ENCODE assay signal across 8 cellular contexts in the genomic region with DNA sequence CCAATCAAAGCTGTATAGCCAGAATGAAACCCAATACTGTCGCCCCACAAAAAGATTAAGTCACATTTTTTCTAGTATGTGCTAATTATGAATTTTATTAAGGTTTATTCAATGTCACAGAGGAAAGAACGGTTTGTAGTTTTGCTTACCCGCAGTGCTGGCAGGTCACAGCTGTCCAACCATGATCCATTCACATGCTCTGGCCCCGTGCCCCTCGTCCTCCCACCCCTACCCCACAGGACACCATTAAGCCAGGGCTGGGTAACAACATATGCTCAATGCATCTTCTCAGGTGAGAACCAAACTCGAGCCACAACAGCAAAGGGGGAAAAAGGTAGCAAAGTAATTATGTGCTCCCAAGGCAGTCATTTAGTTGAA. TPM values are rescaled to one million over a fixed set of nuclear protein-coding genes. Genes with fewer than 3 reads are reported as not detected.
A peak's percentile ranks its signal among the peaks of the same experiment; 100 is the strongest.
DNase-seq lines count a peak whose midpoint lies in the region; ATAC-seq and TF ChIP-seq lines count a peak whose summit lies in the region.

No MANE protein-coding gene starts in this region.

- H3K27ac ChIP-seq in right lobe of liver (peak overlapping the region in 1 of 3 donors; percentile 9), tibial nerve (peak overlapping the region in 2 of 4 donors; percentile 9 to 86)

- ATAC-seq in activated CD8-positive, alpha-beta memory T cell treated with anti-CD3 and anti-CD28 coated beads, Interleukin-2, amount 10 ng/mL, durations not matched to agents 7 days and 5 days: no peak
- ATAC-seq in right lobe of liver (peak; percentile 2 to 37 (median 4)), HG03025 (IDR thresholded peaks at IDR 0.05; ENCODE audit: low FRiP score, unreplicated experiment) (no peak), GM18519 (IDR thresholded peaks at IDR 0.05; ENCODE audit: low FRiP score, unreplicated experiment) (no peak)

- H3K9me3 ChIP-seq in right lobe of liver: no peaks in the 10 kb centered on the region
- H3K9me3 ChIP-seq in tibial nerve: no peaks in the 10 kb centered on the region

- H3K36me3 ChIP-seq in right lobe of liver: peaks cover 6 to 17% (median 11%) of the 10 kb centered on the region in 4 donors
- H3K36me3 ChIP-seq in tibial nerve: peaks cover 0 to 30% (median 0%) of the 10 kb centered on the region in 3 donors

- H3K9me3 Mint-ChIP-seq in activated CD8-positive, alpha-beta memory T cell treated with anti-CD3 and anti-CD28 coated beads, Interleukin-2, amount 10 ng/mL, durations not matched to agents 7 days and 5 days (ENCODE audit: low read depth): no peaks in the 10 kb centered on the region
- no peaks in the 10 kb centered on the region for H3K9me3 Mint-ChIP-seq in activated naive CD8-positive, alpha-beta T cell treated with anti-CD3 and anti-CD28 coated beads for 36 hours

- TF ChIP-seq CTCF in right lobe of liver (IDR thresholded peaks at IDR 0.05) (no peak), tibial nerve (IDR thresholded peaks at IDR 0.05) (no peak)

- H3K27ac Mint-ChIP-seq in activated CD8-positive, alpha-beta memory T cell treated with anti-CD3 and anti-CD28 coated beads, Interleukin-2, amount 10 ng/mL, durations not matched to agents 7 days and 5 days: peak overlapping the region; percentile 63
- peak overlapping the region; percentile 77 for H3K27ac Mint-ChIP-seq in activated naive CD8-positive, alpha-beta T cell treated with anti-CD3 and anti-CD28 coated beads for 36 hours

- H3K4me3 Mint-ChIP-seq in activated CD8-positive, alpha-beta memory T cell treated with anti-CD3 and anti-CD28 coated beads, Interleukin-2, amount 10 ng/mL, durations not matched to agents 7 days and 5 days: peak overlapping the region; percentile 86
- H3K4me3 Mint-ChIP-seq in activated naive CD8-positive, alpha-beta T cell treated with anti-CD3 and anti-CD28 coated beads for 36 hours: peak overlapping the region; percentile 95

- intact Hi-C loops in right lobe of liver (cut with DNase I): no loop called here

- no peaks in the 10 kb centered on the region for H3K27me3 Mint-ChIP-seq in activated CD8-positive, alpha-beta memory T cell treated with anti-CD3 and anti-CD28 coated beads, Interleukin-2, amount 10 ng/mL, durations not matched to agents 7 days and 5 days
- H3K27me3 Mint-ChIP-seq in activated naive CD8-positive, alpha-beta T cell treated with anti-CD3 and anti-CD28 coated beads for 36 hours: no peaks in the 10 kb centered on the region

- no peak for TF ChIP-seq POLR2A in right lobe of liver (IDR thresholded peaks at IDR 0.05)
- TF ChIP-seq POLR2A in tibial nerve (IDR thresholded peaks at IDR 0.05): no peak

- 22% methylated on average over 6 of the region's 6 CpGs for WGBS in right lobe of liver (ENCODE audit: insufficient coverage, low coverage, low lambda C conversion rate, missing lambda C conversion rate)
- WGBS in tibial nerve, 2 donors: 34 to 41% methylated on average over 6 of the region's 6 CpGs

- H3K4me1 Mint-ChIP-seq in activated CD8-positive, alpha-beta memory T cell treated with anti-CD3 and anti-CD28 coated beads, Interleukin-2, amount 10 ng/mL, durations not matched to agents 7 days and 5 days: peaks cover 16% of the 10 kb centered on the region
- H3K4me1 Mint-ChIP-seq in activated naive CD8-positive, alpha-beta T cell treated with anti-CD3 and anti-CD28 coated beads for 36 hours: peaks cover 11% of the 10 kb centered on the region

- H3K4me3 ChIP-seq in right lobe of liver (peak overlapping the region in 2 of 3 donors; percentile 65 to 82), tibial nerve (peak overlapping the region in 3 of 4 donors; percentile 65 to 95 (median 86))

- H3K27me3 ChIP-seq in right lobe of liver: no peaks in the 10 kb centered on the region
- no peaks in the 10 kb centered on the region for H3K27me3 ChIP-seq in tibial nerve

- no peak for TF ChIP-seq EP300 in tibial nerve (IDR thresholded peaks at IDR 0.05)

- H3K4me1 ChIP-seq in right lobe of liver: peaks cover 0 to 6% (median 3%) of the 10 kb centered on the region in 4 donors
- peaks cover 0 to 22% (median 12%) of the 10 kb centered on the region in 4 donors for H3K4me1 ChIP-seq in tibial nerve

- CTCF ChIA-PET in activated CD8-positive, alpha-beta memory T cell treated with anti-CD3 and anti-CD28 coated beads, Interleukin-2, amount 10 ng/mL, durations not matched to agents 7 days and 5 days (lab: Charles Lee): interaction anchor here (0.7 to 1.5 kb wide), 5 partner anchors 36 to 241 kb away, joined by 3 to 5 read pairs (median 3); a partner anchor contains a TSS

- DNase-seq in activated CD8-positive, alpha-beta memory T cell treated with anti-CD3 and anti-CD28 coated beads, Interleukin-2, amount 10 ng/mL, durations not matched to agents 7 days and 5 days: no peak
- DNase-seq in activated CD8-positive, alpha-beta memory T cell treated with anti-CD3 and anti-CD28 coated beads for 24 hours: no peak
- DNase-seq in activated naive CD8-positive, alpha-beta T cell treated with anti-CD3 and anti-CD28 coated beads for 36 hours: no peak
- DNase-seq in right lobe of liver (no peak), tibial nerve (ENCODE audit: low spot score in 2 of 2) (no peak), occipital lobe (lab: John Stamatoyannopoulos, UW) (no peak)

- H3K36me3 Mint-ChIP-seq in activated CD8-positive, alpha-beta memory T cell treated with anti-CD3 and anti-CD28 coated beads, Interleukin-2, amount 10 ng/mL, durations not matched to agents 7 days and 5 days: no peaks in the 10 kb centered on the region
- no peaks in the 10 kb centered on the region for H3K36me3 Mint-ChIP-seq in activated naive CD8-positive, alpha-beta T cell treated with anti-CD3 and anti-CD28 coated beads for 36 hours

RNA-seq across cellular contexts. Expression of a gene that starts 0.6 kb away (rescaled TPM):
- total RNA-seq in activated CD8-positive, alpha-beta memory T cell treated with anti-CD3 and anti-CD28 coated beads, Interleukin-2, amount 10 ng/mL, durations not matched to agents 7 days and 5 days: 10 to 100 TPM; 26.6 to 36.7 TPM
- 10 to 100 TPM; 14.9 to 16.6 TPM for total RNA-seq in activated naive CD8-positive, alpha-beta T cell treated with anti-CD3 and anti-CD28 coated beads for 36 hours
- 1 to 10 TPM in 5 of 6 experiments, under 1 TPM in 1; 0.86 to 3.1 (median 2.7) TPM for total RNA-seq in right lobe of liver
- total RNA-seq in tibial nerve: 10 to 100 TPM; 19.9 to 32.4 (median 25.7) TPM
- 10.1 TPM for total RNA-seq in occipital lobe

RNA-seq across cellular contexts. Expression of a gene that starts 36.7 kb away (rescaled TPM):
- 100 to 1,000 TPM; 115 to 139 TPM for total RNA-seq in activated CD8-positive, alpha-beta memory T cell treated with anti-CD3 and anti-CD28 coated beads, Interleukin-2, amount 10 ng/mL, durations not matched to agents 7 days and 5 days
- total RNA-seq in activated naive CD8-positive, alpha-beta T cell treated with anti-CD3 and anti-CD28 coated beads for 36 hours: 100 to 1,000 TPM; 148 to 161 TPM
- total RNA-seq in right lobe of liver (10 to 100 TPM; 46.1 to 79.8 (median 57.3) TPM), tibial nerve (100 to 1,000 TPM in 1 of 4 donors, 10 to 100 TPM in 3; 56.8 to 118 (median 76.2) TPM), occipital lobe (30.7 TPM)

RNA-seq across cellular contexts. Expression of a gene that starts 37.5 kb away (rescaled TPM):
- 10 to 100 TPM; 28.8 to 33.8 TPM for total RNA-seq in activated CD8-positive, alpha-beta memory T cell treated with anti-CD3 and anti-CD28 coated beads, Interleukin-2, amount 10 ng/mL, durations not matched to agents 7 days and 5 days
- total RNA-seq in activated naive CD8-positive, alpha-beta T cell treated with anti-CD3 and anti-CD28 coated beads for 36 hours: 10 to 100 TPM; 26.3 to 26.9 TPM
- total RNA-seq in right lobe of liver (100 to 1,000 TPM; 112 to 202 (median 190) TPM), tibial nerve (10 to 100 TPM; 33.7 to 44.4 (median 39.1) TPM), occipital lobe (94.1 TPM)

RNA-seq across cellular contexts. Expression of a gene that starts 37.6 kb away (rescaled TPM):
- 10 to 100 TPM; 13.3 to 15.1 TPM for total RNA-seq in activated CD8-positive, alpha-beta memory T cell treated with anti-CD3 and anti-CD28 coated beads, Interleukin-2, amount 10 ng/mL, durations not matched to agents 7 days and 5 days
- 10 to 100 TPM; 12.5 to 14.2 TPM for total RNA-seq in activated naive CD8-positive, alpha-beta T cell treated with anti-CD3 and anti-CD28 coated beads for 36 hours
- total RNA-seq in right lobe of liver (10 to 100 TPM in 5 of 6 experiments, 1 to 10 TPM in 1; 6.9 to 25.2 (median 14.1) TPM), tibial nerve (10 to 100 TPM in 2 of 4 donors, 1 to 10 TPM in 2; 8.6 to 22.2 (median 11.5) TPM), occipital lobe (7.3 TPM)

RNA-seq across cellular contexts. Expression of a gene that starts 44.7 kb away (rescaled TPM):
- total RNA-seq in activated CD8-positive, alpha-beta memory T cell treated with anti-CD3 and anti-CD28 coated beads, Interleukin-2, amount 10 ng/mL, durations not matched to agents 7 days and 5 days: 10 to 100 TPM; 33.3 to 33.6 TPM
- total RNA-seq in activated naive CD8-positive, alpha-beta T cell treated with anti-CD3 and anti-CD28 coated beads for 36 hours: 10 to 100 TPM; 37.2 to 41.7 TPM
- total RNA-seq in right lobe of liver: 1 to 10 TPM; 5.9 to 8.1 (median 7.6) TPM
- 10 to 100 TPM; 40.2 to 68.1 (median 41.5) TPM for total RNA-seq in tibial nerve
- total RNA-seq in occipital lobe: 11.9 TPM

Comparison
In these comparisons a context has a peak if more than half of its experiments do, and no peak if none do; other contexts are left out.
1. ATAC-seq: peak in right lobe of liver (4 of 4); none in activated CD8-positive, alpha-beta memory T cell treated with anti-CD3 and anti-CD28 coated beads, Interleukin-2, amount 10 ng/mL, durations not matched to agents 7 days and 5 days (single experiment), HG03025 (single experiment) and GM18519 (single experiment).